In genomic region chr5:179276838-179277395, GRCh38 we compare ENCODE assay signal across 15 cellular contexts.
DNase-seq lines count a peak whose midpoint lies in the region; ATAC-seq, FAIRE-seq and TF ChIP-seq lines count a peak whose summit lies in the region.
"Had no signal": no experiment of that assay in that cellular context is flagged by ENCODE, and none has a peak within 500 bp of the region (broad histone marks: within the 10 kb centered on the region; RNA-seq: fewer than 3 reads in every experiment).

No MANE protein-coding gene starts in this region.

- no peak overlapping the region for H3K23ac ChIP-seq in H1 (ENCODE audit: insufficient read length)
- H3K23ac ChIP-seq in mesenchymal stem cell (ENCODE audit: low read length in 2 of 2): no peak overlapping the region

- H2BK5ac ChIP-seq in H1 (ENCODE audit: low read depth, low read length) (no peak overlapping the region), mesenchymal stem cell (ENCODE audit: low read depth, low read length, poor library complexity, severe bottlenecking) (no peak overlapping the region)

- H3K9me3 ChIP-seq in H1 (ENCODE audit: insufficient read depth in 2 of 2, low read depth in 1 of 2, low read length in 1 of 2) (no peaks in the 10 kb centered on the region; a peak in 1 of 4 replicates), mesenchymal stem cell (ENCODE audit: control insufficient read depth, low read length) (no peaks in the 10 kb centered on the region), upper lobe of left lung (no peaks in the 10 kb centered on the region)

- DNase-seq in HTR-8/SVneo (ENCODE audit: insufficient read length, low spot score) (no peak), H1 (ENCODE audit: low read depth in 1 of 2, low spot score in 2 of 2) (no peak), mesenchymal stem cell (no peak), upper lobe of left lung (no peak), DMS 273 treated with DMSO at 0.1 percent for 48 hours (lab: John Stamatoyannopoulos, UW) (no peak), H4 (ENCODE audit: low spot score) (no peak)
- DNase-seq: glutamatergic neuron; Kasumi-1; NCI-H2171 treated with DMSO at 0.1 percent for 48 hours; PC-3; stimulated activated CD4-positive, alpha-beta T cell treated with anti-CD3 and anti-CD28 coated beads, Interleukin-4, amount 100 ng/mL, for 4 hours had no signal

- H3K4ac ChIP-seq in H1 (replicated peaks; ENCODE audit: insufficient read length, low read depth, low read length): no peak overlapping the region
- peak overlapping the region; percentile 81 to 96 for H3K4ac ChIP-seq in mesenchymal stem cell (ENCODE audit: low read depth in 1 of 2, low read length in 2 of 2)

- CTCF ChIA-PET in H1 (lab: Charles Lee; ENCODE audit: partially characterized antibody): interaction anchor here (0.6 to 1.6 kb wide), 5 partner anchors 9 to 296 kb away, joined by 3 to 7 read pairs (median 3); no protein-coding TSS in a partner anchor

- H3K56ac ChIP-seq in H1 (replicated peaks; ENCODE audit: insufficient read length, low read depth, low read length): no peak overlapping the region

- no peaks in the 10 kb centered on the region for H3K23me2 ChIP-seq in H1 (ENCODE audit: low read depth, low read length)

- no peak overlapping the region; the same call in 1 of the 2 replicates for H4K8ac ChIP-seq in H1 (ENCODE audit: extremely low read depth, insufficient read depth, low read length)
- peak overlapping the region; percentile 92 for H4K8ac ChIP-seq in mesenchymal stem cell (ENCODE audit: low read length)

- H3K4me2 ChIP-seq in H1 (ENCODE audit: insufficient read depth in 1 of 2, low read depth in 2 of 2, low read length in 2 of 2) (no peak overlapping the region), mesenchymal stem cell (ENCODE audit: low read length, poor library complexity, severe bottlenecking) (no peak overlapping the region)

- 0 out of 7 replicates have a peak, but pooled peaks cover 0 to 2% (median 0%) of the 10 kb centered on the region in 4 experiments for H3K4me1 ChIP-seq in H1 (replicated peaks in 1 of 4; ENCODE audit: control insufficient read depth in 3 of 4, insufficient read depth in 4 of 4, low read length in 3 of 4)
- H3K4me1 ChIP-seq in mesenchymal stem cell (ENCODE audit: control insufficient read depth, insufficient read depth, low read depth, low read length): peaks cover 28% of the 10 kb centered on the region
- H3K4me1 ChIP-seq in upper lobe of left lung: peaks cover 0 to 20% (median 10%) of the 10 kb centered on the region in 4 donors

- H3K27me3 ChIP-seq in H1 (replicated peaks in 1 of 4; ENCODE audit: control insufficient read depth in 3 of 4, extremely low read depth in 1 of 4, insufficient read depth in 3 of 4, low read length in 3 of 4): no peaks in the 10 kb centered on the region
- H3K27me3 ChIP-seq in mesenchymal stem cell (ENCODE audit: control insufficient read depth in 1 of 2, insufficient read depth in 1 of 2, low read length in 2 of 2): no peaks in the 10 kb centered on the region
- no peaks in the 10 kb centered on the region for H3K27me3 ChIP-seq in upper lobe of left lung

- peak in 2 of 3 experiments; percentile 25 to 38; a peak in 2 of 4 replicates for TF ChIP-seq CTCF in H1 (IDR thresholded peaks at IDR 0.05; ENCODE audit: control extremely low read depth in 1 of 3, insufficient read depth in 1 of 3, low read depth in 1 of 3, low read length in 3 of 3)
- TF ChIP-seq CTCF in upper lobe of left lung (IDR thresholded peaks at IDR 0.05): no peak

- H2AFZ ChIP-seq in H1 (ENCODE audit: low read length) (no peak overlapping the region), mesenchymal stem cell (ENCODE audit: low read depth, low read length) (no peak overlapping the region)

- ATAC-seq in upper lobe of left lung (ENCODE audit: low FRiP score in 2 of 2) (no peak), GM21360 (IDR thresholded peaks at IDR 0.05; ENCODE audit: unreplicated experiment) (no peak)
- ATAC-seq: activated naive CD4-positive, alpha-beta T cell treated with anti-CD3 and anti-CD28 coated beads, Interleukin-2, amount 50 U/mL, for 72 hours; GM12878; PC-3 had no signal

- POLR2A ChIA-PET in H1 (lab: Charles Lee; ENCODE audit: partially characterized antibody): interaction anchor here (0.8 kb wide), 1 partner anchor 547 kb away, joined by 3 read pairs; no protein-coding TSS in a partner anchor

- H2BK15ac ChIP-seq in H1 (ENCODE audit: low read length): no peak overlapping the region
- peak overlapping the region; percentile 97 for H2BK15ac ChIP-seq in mesenchymal stem cell (ENCODE audit: low read depth, poor library complexity, severe bottlenecking)

- H4K91ac ChIP-seq in H1 (replicated peaks; ENCODE audit: insufficient read length, low read length) (no peak overlapping the region), mesenchymal stem cell (ENCODE audit: low read length) (peak overlapping the region; percentile 100)

- H3K36me3 ChIP-seq in H1 (ENCODE audit: control insufficient read depth in 2 of 4, insufficient read depth in 4 of 4, low read length in 3 of 4) (no peaks in the 10 kb centered on the region), mesenchymal stem cell (ENCODE audit: control insufficient read depth in 1 of 2, insufficient read depth in 2 of 2, low read depth in 1 of 2, low read length in 2 of 2) (peaks cover 0 to 6% of the 10 kb centered on the region in 2 experiments), upper lobe of left lung (no peaks in the 10 kb centered on the region)

- peak in 1 of 2 experiments; percentile 31; a peak in 2 of 4 replicates for TF ChIP-seq RAD21 in H1 (IDR thresholded peaks at IDR 0.05 in 1 of 2, conservative IDR thresholded peaks at IDR 0.05 in 1 of 2; ENCODE audit: low read depth in 2 of 2, low read length in 2 of 2)

- no peak overlapping the region for H3K9ac ChIP-seq in H1 (replicated peaks in 1 of 4; ENCODE audit: extremely low read depth in 1 of 4, low read depth in 3 of 4, low read length in 3 of 4)
- H3K9ac ChIP-seq in mesenchymal stem cell (ENCODE audit: low read length): peak overlapping the region; percentile 86

- H3K27ac ChIP-seq in H1 (ENCODE audit: low read depth, low read length) (no peak overlapping the region), mesenchymal stem cell (ENCODE audit: low read length, poor library complexity, severe bottlenecking) (no peak overlapping the region), upper lobe of left lung (peak overlapping the region; percentile 75 to 87 (median 82))

- H2BK12ac ChIP-seq in H1 (ENCODE audit: low read depth, low read length): no peak overlapping the region
- H2BK12ac ChIP-seq in mesenchymal stem cell (ENCODE audit: low read length in 2 of 2): peak overlapping the region; percentile 99 to 100

- H3K18ac ChIP-seq in H1 (ENCODE audit: extremely low read depth, low read length): no peak overlapping the region
- peak overlapping the region; percentile 83 to 100 for H3K18ac ChIP-seq in mesenchymal stem cell (ENCODE audit: low read depth in 1 of 2, low read length in 2 of 2)

- no peak overlapping the region for H3K14ac ChIP-seq in H1 (ENCODE audit: insufficient read length)
- H3K14ac ChIP-seq in mesenchymal stem cell (ENCODE audit: low read length in 2 of 2): peak overlapping the region in 1 of 2 experiments; percentile 64

- H2BK120ac ChIP-seq in H1 (replicated peaks; ENCODE audit: low read depth, low read length) (no peak overlapping the region), mesenchymal stem cell (ENCODE audit: low read depth, low read length) (peak overlapping the region; percentile 99)

- H3K79me2 ChIP-seq in H1 (ENCODE audit: control insufficient read depth in 1 of 2, insufficient read depth in 2 of 2, low read length in 2 of 2): no peaks in the 10 kb centered on the region

- peaks cover 0 to 6% of the 10 kb centered on the region in 2 experiments for H4K20me1 ChIP-seq in H1 (replicated peaks in 1 of 2; ENCODE audit: control insufficient read depth in 1 of 2, insufficient read depth in 2 of 2, low read length in 2 of 2)

- FAIRE-seq in HTR-8/SVneo (lab: Jason Lieb, UNC): peak; percentile 44
- no peak for FAIRE-seq in H1 (lab: Jason Lieb, UNC)
- FAIRE-seq: D721Med, GM12878 had no signal

- H3K4me3 ChIP-seq in H1 (ENCODE audit: extremely low read depth in 1 of 4, insufficient read depth in 2 of 4, low read depth in 3 of 4, low read length in 4 of 4) (no peak overlapping the region), mesenchymal stem cell (ENCODE audit: insufficient read depth in 1 of 2, low read depth in 1 of 2, low read length in 2 of 2) (no peak overlapping the region), upper lobe of left lung (no peak overlapping the region)
- H3K4me3 ChIP-seq: GM12878 had no signal

- WGBS in H1 (ENCODE audit: extremely low coverage in 1 of 2, insufficient coverage in 1 of 2, insufficient read length in 1 of 2, insufficient replicate concordance in 2 of 2, low coverage in 1 of 2, low lambda C conversion rate in 2 of 2, missing lambda C conversion rate in 1 of 2), 2 experiments: 98% methylated on average over 10 of the region's 17 CpGs; no CpG with 5 or more reads in 1 of the 2 experiments
- WGBS in mesenchymal stem cell: 98% methylated on average over 15 of the region's 17 CpGs
- 90 to 94% methylated on average over 9 to 16 of the region's 17 CpGs for WGBS in upper lobe of left lung, 2 donors

- TF ChIP-seq EP300 in H1 (IDR thresholded peaks at IDR 0.05; ENCODE audit: borderline replicate concordance in 1 of 2, low read depth in 2 of 2, low read length in 2 of 2) (no peak), upper lobe of left lung (IDR thresholded peaks at IDR 0.05) (no peak)

- no peak for TF ChIP-seq POLR2A in H1 (IDR thresholded peaks at IDR 0.05; ENCODE audit: control extremely low read depth in 1 of 2, low read depth in 2 of 2, low read length in 2 of 2)
- no peak for TF ChIP-seq POLR2A in upper lobe of left lung (IDR thresholded peaks at IDR 0.05)

- H4K5ac ChIP-seq in H1 (ENCODE audit: insufficient read length, low read depth, low read length): no peak overlapping the region

- H2BK20ac ChIP-seq in H1 (ENCODE audit: low read length): no peak overlapping the region

- H3K79me1 ChIP-seq in H1 (ENCODE audit: low read depth, low read length): no peaks in the 10 kb centered on the region
- H3K79me1 ChIP-seq in mesenchymal stem cell (replicated peaks; ENCODE audit: low read length, poor library complexity, severe bottlenecking): no peaks in the 10 kb centered on the region

- H2AK5ac ChIP-seq in H1 (ENCODE audit: low read depth, low read length): no peak overlapping the region
- H2AK5ac ChIP-seq in mesenchymal stem cell (ENCODE audit: low read length, severe bottlenecking): peak overlapping the region; percentile 56

TF ChIP-seq in H1, 55 proteins besides CTCF, POLR2A, EP300 and RAD21:
- TF ChIP-seq RBBP5 (IDR thresholded peaks at IDR 0.05; ENCODE audit: borderline replicate concordance, low read depth, low read length): no peak

Comparison
In these comparisons a context has a peak if more than half of its experiments do, and no peak if none do; other contexts are left out.
1. H3K27ac ChIP-seq: peak in upper lobe of left lung (4 of 4); none in H1 (single experiment) and mesenchymal stem cell (single experiment).
2. CTCF ChIP-seq: peak in H1 (2 of 3); none in upper lobe of left lung (0 of 6).